11 cellular contexts compared by ENCODE assay signal in genomic region chr10:77501152-77501845, GRCh38.
A peak's percentile ranks its signal among the peaks of the same experiment; 100 is the strongest.
DNase-seq lines count a peak whose midpoint lies in the region; ATAC-seq and TF ChIP-seq lines count a peak whose summit lies in the region.
"Had no signal": no experiment of that assay in that cellular context is flagged by ENCODE, and none has a peak within 500 bp of the region (broad histone marks: within the 10 kb centered on the region; RNA-seq: fewer than 3 reads in every experiment).

No MANE protein-coding gene starts in this region.

- DNase-seq in AG04449 (ENCODE audit: low read depth, low spot score) = peak; percentile 82
- DNase-seq in H4 (ENCODE audit: low spot score) = peak; percentile 81
- peak; percentile 77 for DNase-seq in islet precursor cell
- DNase-seq in NCI-H748 treated with DMSO at 0.1 percent for 48 hours (lab: John Stamatoyannopoulos, UW) = no peak
- no peak for DNase-seq in stomach
- DNase-seq in SKM-1 (lab: John Stamatoyannopoulos, UW; ENCODE audit: unreplicated experiment) = no peak
- no peak for DNase-seq in ecto neural progenitor cell (ENCODE audit: low spot score)
- DNase-seq: DMS79 had no signal

- peak; percentile 45 for ATAC-seq in activated T-helper 17 cell treated with anti-CD3 and anti-CD28 coated beads, Interleukin-2, amount 50 U/mL, for 72 hours (replicated peaks)

- no peaks in the 10 kb centered on the region for H3K36me3 ChIP-seq in stomach

- POLR2A ChIA-PET in AG04449 (lab: Yijun Ruan, JAX) = interaction anchor here (0.8 to 1.6 kb wide), 5 partner anchors 10 to 64 kb away, joined by 3 to 4 read pairs (median 3); no protein-coding TSS in a partner anchor

- no peak overlapping the region for H3K4me3 Mint-ChIP-seq in activated T-helper 17 cell treated with anti-CD3 and anti-CD28 coated beads, Interleukin-2, amount 50 U/mL, for 72 hours

- H3K9me3 Mint-ChIP-seq in activated T-helper 17 cell treated with anti-CD3 and anti-CD28 coated beads, Interleukin-2, amount 50 U/mL, for 72 hours = no peaks in the 10 kb centered on the region

- no peaks in the 10 kb centered on the region for H3K4me1 Mint-ChIP-seq in activated T-helper 17 cell treated with anti-CD3 and anti-CD28 coated beads, Interleukin-2, amount 50 U/mL, for 72 hours

- CTCF ChIA-PET in AG04449 (lab: Yijun Ruan, JAX) = interaction anchor here (0.7 to 7.5 kb wide), 14 partner anchors 8 to 336 kb away, joined by 3 to 60 read pairs (median 4); partner anchors contain the start of gene KCNMA1

- H3K4me3 ChIP-seq in AG04449 (ENCODE audit: low read depth, low read length) (no peak overlapping the region), stomach (no peak overlapping the region)
- H3K4me3 ChIP-seq: skin epidermis had no signal

- no peaks in the 10 kb centered on the region for H3K27me3 ChIP-seq in stomach

- peaks cover 7 to 46% (median 17%) of the 10 kb centered on the region in 4 donors for H3K4me1 ChIP-seq in stomach

- intact Hi-C loops in stomach (cut with DNase I; ENCODE audit: low total_unique reads) = no loop called here

- H3K27ac ChIP-seq in stomach = peak overlapping the region in 1 of 5 donors; percentile 35
- H3K27ac ChIP-seq: VCaP had no signal

- H3K27me3 Mint-ChIP-seq in activated T-helper 17 cell treated with anti-CD3 and anti-CD28 coated beads, Interleukin-2, amount 50 U/mL, for 72 hours = peaks cover 14% of the 10 kb centered on the region

- TF ChIP-seq EP300 in stomach (IDR thresholded peaks at IDR 0.05) = no peak

- WGBS in stomach, 5 donors = 49 to 83% (median 61%) methylated on average over 1 to 7 of the region's 7 CpGs

- TF ChIP-seq POLR2A in stomach (IDR thresholded peaks at IDR 0.05) = no peak

- no peak for TF ChIP-seq CTCF in AG04449 (IDR thresholded peaks at IDR 0.05; ENCODE audit: insufficient read depth, low read length, missing control alignments)
- no peak for TF ChIP-seq CTCF in stomach (IDR thresholded peaks at IDR 0.05)

- H3K36me3 Mint-ChIP-seq in activated T-helper 17 cell treated with anti-CD3 and anti-CD28 coated beads, Interleukin-2, amount 50 U/mL, for 72 hours (ENCODE audit: low read depth) = no peaks in the 10 kb centered on the region

- H3K9me3 ChIP-seq in stomach = no peaks in the 10 kb centered on the region

- no peak overlapping the region for H3K27ac Mint-ChIP-seq in activated T-helper 17 cell treated with anti-CD3 and anti-CD28 coated beads, Interleukin-2, amount 50 U/mL, for 72 hours

Comparison
In these comparisons a context has a peak if more than half of its experiments do, and no peak if none do; other contexts are left out.
1. DNase-seq: peak in AG04449 (single experiment), H4 (single experiment) and islet precursor cell (single experiment); none in NCI-H748 treated with DMSO at 0.1 percent for 48 hours (single experiment), stomach (single experiment), SKM-1 (single experiment) and ecto neural progenitor cell (single experiment).